In genomic region chr7:92634125-92634710, GRCh38 we compare ENCODE assay signal across 10 cellular contexts. TPM values are rescaled to one million over a fixed set of nuclear protein-coding genes. Genes with fewer than 3 reads are reported as not detected.
DNase-seq lines count a peak whose midpoint lies in the region; ATAC-seq and TF ChIP-seq lines count a peak whose summit lies in the region.
"Had no signal": no experiment of that assay in that cellular context is flagged by ENCODE, and none has a peak within 500 bp of the region (broad histone marks: within the 10 kb centered on the region; RNA-seq: fewer than 3 reads in every experiment).

No MANE protein-coding gene starts in this region.

- H3K9me3 Mint-ChIP-seq in activated naive CD4-positive, alpha-beta T cell treated with anti-CD3 and anti-CD28 coated beads, Interleukin-2, amount 50 U/mL, for 72 hours, result peaks cover 0 to 5% of the 10 kb centered on the region in 2 donors
- no peaks in the 10 kb centered on the region for H3K9me3 Mint-ChIP-seq in type B pancreatic cell

- H3K4me3 ChIP-seq in DND-41 (ENCODE audit: low read depth in 1 of 2, low read length in 2 of 2), result 0 out of 4 replicates have a peak overlapping the region, but pooled peaks of 1 of the 2 experiments have one; percentile 5
- H3K4me3 ChIP-seq in muscle layer of duodenum (ENCODE audit: low read depth in 1 of 2, low read length in 2 of 2), result no peak overlapping the region

- no peaks in the 10 kb centered on the region for H4K20me1 ChIP-seq in DND-41 (ENCODE audit: insufficient read depth, low read length)

- H3K9me3 ChIP-seq in DND-41 (ENCODE audit: insufficient read depth, low read length, severe bottlenecking), result no peaks in the 10 kb centered on the region
- H3K9me3 ChIP-seq in muscle layer of duodenum (ENCODE audit: control insufficient read depth in 1 of 2, low read length in 2 of 2), result no peaks in the 10 kb centered on the region

- ATAC-seq in DND-41 (ENCODE audit: insufficient read depth, low read depth) (no peak), HG02852 (IDR thresholded peaks at IDR 0.05; ENCODE audit: unreplicated experiment) (no peak)
- ATAC-seq in activated naive CD4-positive, alpha-beta T cell treated with anti-CD3 and anti-CD28 coated beads, Interleukin-2, amount 50 U/mL, for 72 hours, result no peak

- peak overlapping the region; percentile 99 for H3K27ac ChIP-seq in DND-41 (ENCODE audit: low read length)
- peak overlapping the region; percentile 56 for H3K27ac ChIP-seq in muscle layer of duodenum (ENCODE audit: low read length)

- H3K4me2 ChIP-seq in DND-41 (ENCODE audit: insufficient read depth, low read length), result peak overlapping the region; percentile 44

- H3K36me3 ChIP-seq in DND-41 (ENCODE audit: insufficient read depth, low read length), result peaks cover 48% of the 10 kb centered on the region
- no peaks in the 10 kb centered on the region for H3K36me3 ChIP-seq in muscle layer of duodenum (ENCODE audit: control insufficient read depth in 1 of 2, insufficient read depth in 2 of 2, low read length in 2 of 2)

- peaks cover 27% of the 10 kb centered on the region for H3K4me1 Mint-ChIP-seq in type B pancreatic cell (ENCODE audit: unreplicated experiment)

- H3K36me3 Mint-ChIP-seq in activated naive CD4-positive, alpha-beta T cell treated with anti-CD3 and anti-CD28 coated beads, Interleukin-2, amount 50 U/mL, for 72 hours, result peaks cover 5 to 21% of the 10 kb centered on the region in 2 donors
- no peaks in the 10 kb centered on the region for H3K36me3 Mint-ChIP-seq in type B pancreatic cell

- H3K4me3 Mint-ChIP-seq in type B pancreatic cell, result no peak overlapping the region

- H3K27me3 ChIP-seq in DND-41 (ENCODE audit: insufficient read depth, low read length, poor library complexity) (no peaks in the 10 kb centered on the region), muscle layer of duodenum (ENCODE audit: low read depth, low read length) (no peaks in the 10 kb centered on the region)

- DNase-seq in DND-41 (no peak), type B pancreatic cell (ENCODE audit: extremely low spot score, unreplicated experiment) (no peak)
- DNase-seq in activated naive CD4-positive, alpha-beta T cell treated with anti-CD3 and anti-CD28 coated beads, Interleukin-2, amount 50 U/mL, for 72 hours (ENCODE audit: low spot score in 2 of 2), result no peak
- DNase-seq in central memory CD4-positive, alpha-beta T cell, result no peak
- no peak for DNase-seq in stimulated activated CD4-positive, alpha-beta T cell treated with anti-CD3 and anti-CD28 coated beads, Interleukin-4, amount 100 ng/mL, for 4 hours
- DNase-seq: activated CD4-positive, alpha-beta T cell treated with anti-CD3 and anti-CD28 coated beads for 1 hour; NCI-H187 treated with DMSO at 0.1 percent for 48 hours had no signal

- no peak for TF ChIP-seq RAD21 in Ishikawa (IDR thresholded peaks at IDR 0.05; ENCODE audit: low read depth)

- H3K27ac Mint-ChIP-seq in activated naive CD4-positive, alpha-beta T cell treated with anti-CD3 and anti-CD28 coated beads, Interleukin-2, amount 50 U/mL, for 72 hours, result peak overlapping the region; percentile 94 to 98
- H3K27ac Mint-ChIP-seq in type B pancreatic cell, result no peak overlapping the region

- H3K27me3 Mint-ChIP-seq in type B pancreatic cell, result no peaks in the 10 kb centered on the region

- H2AFZ ChIP-seq in DND-41 (ENCODE audit: low read depth, low read length), result no peak overlapping the region

- peaks cover 90% of the 10 kb centered on the region for H3K4me1 ChIP-seq in DND-41 (ENCODE audit: insufficient read depth, low read length)
- H3K4me1 ChIP-seq in muscle layer of duodenum (ENCODE audit: control insufficient read depth in 1 of 2, insufficient read depth in 2 of 2, low read length in 2 of 2), result peaks cover 12 to 23% of the 10 kb centered on the region in 2 donors

- TF ChIP-seq EP300 in Ishikawa (IDR thresholded peaks at IDR 0.05; ENCODE audit: borderline replicate concordance), result no peak

- peaks cover 100% of the 10 kb centered on the region for H3K79me2 ChIP-seq in DND-41 (ENCODE audit: insufficient read depth, low read length)

- peak overlapping the region; percentile 39 for H3K9ac ChIP-seq in DND-41 (ENCODE audit: low read depth, low read length)

- TF ChIP-seq CTCF in DND-41 (IDR thresholded peaks at IDR 0.05; ENCODE audit: borderline replicate concordance, extremely low read depth, low read length, poor library complexity, severe bottlenecking) (no peak), type B pancreatic cell (conservative IDR thresholded peaks at IDR 0.05) (no peak)

TF ChIP-seq in Ishikawa, 13 proteins besides CTCF, POLR2A, EP300 and RAD21:
- 0 out of 2 replicates have a peak, but pooled peaks have one; percentile 20 for TF ChIP-seq CEBPB (IDR thresholded peaks at IDR 0.05)
- TF ChIP-seq TAF1 (IDR thresholded peaks at IDR 0.05; ENCODE audit: low read depth), result no peak
TF ChIP-seq in Ishikawa: peak in this region for 1.

RNA-seq across cellular contexts. Expression of gene FAM133B, which starts 44.0 kb away (rescaled TPM):
- total RNA-seq in activated naive CD4-positive, alpha-beta T cell treated with anti-CD3 and anti-CD28 coated beads, Interleukin-2, amount 50 U/mL, for 72 hours, result 10 to 100 TPM; 28.4 to 34.9 TPM
- total RNA-seq in type B pancreatic cell (ENCODE audit: low replicate concordance), result 24.6 and 29.1 TPM in 2 replicates
